ENCODE assay signal across 37 cellular contexts in genomic region chr16:87213536-87213935, GRCh38.
"Had no signal": no experiment of that assay in that cellular context is flagged by ENCODE, and none has a peak within 500 bp of the region (broad histone marks: within the 10 kb centered on the region; RNA-seq: fewer than 3 reads in every experiment).

No MANE protein-coding gene starts in this region.

- H3K36me3 ChIP-seq: ascending aorta, cardiac muscle cell had no signal

- H3K36me3 Mint-ChIP-seq: activated CD4-positive, alpha-beta memory T cell treated with anti-CD3 and anti-CD28 coated beads for 36 hours; activated CD8-positive, alpha-beta memory T cell treated with anti-CD3 and anti-CD28 coated beads, Interleukin-2, amount 10 ng/mL, durations not matched to agents 7 days and 5 days; activated naive CD4-positive, alpha-beta T cell treated with anti-CD3 and anti-CD28 coated beads, Interleukin-2, amount 10 ng/mL, durations not matched to agents 7 days and 5 days; activated naive CD4-positive, alpha-beta T cell treated with anti-CD3 and anti-CD28 coated beads, Interleukin-2, amount 50 U/mL, for 24 hours; activated naive CD8-positive, alpha-beta T cell; activated naive CD8-positive, alpha-beta T cell treated with anti-CD3 and anti-CD28 coated beads, Interleukin-2, amount 10 ng/mL, durations not matched to agents 7 days and 5 days; brain had no signal

- FAIRE-seq: bronchial epithelial cell, TTC549 had no signal

- DNase-seq: activated B cell treated with CpG ODN at 0.5 μM for 24 hours; activated CD4-positive, alpha-beta memory T cell treated with anti-CD3 and anti-CD28 coated beads for 36 hours; activated CD4-positive, alpha-beta T cell treated with anti-CD3 and anti-CD28 coated beads for 4 hours; activated CD4-positive, alpha-beta T cell treated with anti-CD3 and anti-CD28 coated beads, Interleukin-2, amount 10 ng/mL, durations not matched to agents 24 days and 14 days; activated CD4-positive, alpha-beta T cell treated with anti-CD3 and anti-CD28 coated beads, Interleukin-2, amount 50 U/mL, for 1 hour; activated CD4-positive, alpha-beta T cell treated with anti-CD3 and anti-CD28 coated beads, Interleukin-2, amount 50 U/mL, for 4 hours; activated CD4-positive, CD25-positive, alpha-beta regulatory T cell treated with anti-CD3 and anti-CD28 coated beads, Interleukin-2, amount 50 U/mL, for 72 hours; activated CD8-positive, alpha-beta memory T cell treated with anti-CD3 and anti-CD28 coated beads for 24 hours; activated CD8-positive, alpha-beta memory T cell treated with anti-CD3 and anti-CD28 coated beads, Interleukin-2, amount 10 ng/mL, durations not matched to agents 7 days and 5 days; activated CD8-positive, alpha-beta memory T cell treated with anti-CD3 and anti-CD28 coated beads, Interleukin-2, amount 50 U/mL, for 48 hours; activated CD8-positive, alpha-beta T cell treated with anti-CD3 and anti-CD28 coated beads, Interleukin-2, amount 10 ng/mL, durations not matched to agents 7 days and 5 days; activated effector memory CD4-positive, alpha-beta T cell treated with Interleukin-2 at 50 U/mL for 16 hours; activated gamma-delta T cell; activated naive CD4-positive, alpha-beta T cell treated with anti-CD3 and anti-CD28 coated beads, Interleukin-2, amount 10 ng/mL, durations not matched to agents 7 days and 5 days; activated naive CD4-positive, alpha-beta T cell treated with Interleukin-2 at 50 U/mL for 16 hours; activated naive CD8-positive, alpha-beta T cell treated with anti-CD3 and anti-CD28 coated beads, Interleukin-2, amount 10 ng/mL, durations not matched to agents 7 days and 5 days; activated naive CD8-positive, alpha-beta T cell treated with anti-CD3 and anti-CD28 coated beads, Interleukin-2, amount 50 U/mL, for 24 hours; activated T-cell treated with anti-CD3 and anti-CD28 coated beads, Interleukin-2, amount 50 U/mL, for 24 hours; activated T-cell treated with anti-CD3 and anti-CD28 coated beads, Interleukin-2, amount 50 U/mL, for 48 hours; amygdala; anterior cingulate cortex; caudate nucleus; cerebellar nuclear complex; T-helper 2 cell; T-helper 9 cell had no signal

- H3K27me3 ChIP-seq: ascending aorta, cardiac muscle cell had no signal

- ATAC-seq: activated CD8-positive, alpha-beta memory T cell treated with anti-CD3 and anti-CD28 coated beads, Interleukin-2, amount 10 ng/mL, durations not matched to agents 7 days and 5 days; activated CD8-positive, alpha-beta T cell treated with anti-CD3 and anti-CD28 coated beads, Interleukin-2, amount 10 ng/mL, durations not matched to agents 7 days and 5 days; activated naive CD8-positive, alpha-beta T cell treated with anti-CD3 and anti-CD28 coated beads, Interleukin-2, amount 50 U/mL, for 24 hours had no signal

- H3K4me1 Mint-ChIP-seq: activated B cell treated with CpG ODN at 0.5 μM for 24 hours; activated CD4-positive, alpha-beta T cell treated with anti-CD3 and anti-CD28 coated beads, Interleukin-2, amount 10 ng/mL, durations not matched to agents 24 days and 14 days; activated CD8-positive, alpha-beta memory T cell treated with anti-CD3 and anti-CD28 coated beads, Interleukin-2, amount 10 ng/mL, durations not matched to agents 7 days and 5 days; activated naive CD4-positive, alpha-beta T cell treated with anti-CD3 and anti-CD28 coated beads, Interleukin-2, amount 10 ng/mL, durations not matched to agents 7 days and 5 days; activated naive CD4-positive, alpha-beta T cell treated with anti-CD3 and anti-CD28 coated beads, Interleukin-2, amount 50 U/mL, for 24 hours; activated naive CD8-positive, alpha-beta T cell treated with anti-CD3 and anti-CD28 coated beads, Interleukin-2, amount 10 ng/mL, durations not matched to agents 7 days and 5 days; activated naive CD8-positive, alpha-beta T cell treated with anti-CD3 and anti-CD28 coated beads, Interleukin-2, amount 50 U/mL, for 24 hours; brain; central memory CD8-positive, alpha-beta T cell had no signal

- H3K4me3 ChIP-seq: ascending aorta, cardiac muscle cell had no signal

- H3K4me3 Mint-ChIP-seq: activated B cell treated with CpG ODN at 0.5 μM for 24 hours; activated CD4-positive, alpha-beta memory T cell treated with anti-CD3 and anti-CD28 coated beads for 36 hours; activated CD4-positive, alpha-beta T cell treated with anti-CD3 and anti-CD28 coated beads, Interleukin-2, amount 10 ng/mL, durations not matched to agents 24 days and 14 days; activated CD8-positive, alpha-beta memory T cell treated with anti-CD3 and anti-CD28 coated beads, Interleukin-2, amount 10 ng/mL, durations not matched to agents 7 days and 5 days; activated CD8-positive, alpha-beta T cell treated with anti-CD3 and anti-CD28 coated beads, Interleukin-2, amount 10 ng/mL, durations not matched to agents 7 days and 5 days; activated naive CD4-positive, alpha-beta T cell treated with anti-CD3 and anti-CD28 coated beads, Interleukin-2, amount 10 ng/mL, durations not matched to agents 7 days and 5 days; activated naive CD4-positive, alpha-beta T cell treated with anti-CD3 and anti-CD28 coated beads, Interleukin-2, amount 50 U/mL, for 24 hours; activated naive CD8-positive, alpha-beta T cell; activated naive CD8-positive, alpha-beta T cell treated with anti-CD3 and anti-CD28 coated beads, Interleukin-2, amount 10 ng/mL, durations not matched to agents 7 days and 5 days; activated naive CD8-positive, alpha-beta T cell treated with anti-CD3 and anti-CD28 coated beads, Interleukin-2, amount 50 U/mL, for 24 hours; activated T-cell treated with anti-CD3 and anti-CD28 coated beads, Interleukin-2, amount 50 U/mL, for 24 hours; brain; central memory CD8-positive, alpha-beta T cell; T-helper 1 cell treated with Interleukin-12 subunit alpha and Interleukin-12 subunit beta and Interleukin-4 antibody, amounts not matched to agents 30 μg/mL and 1 μg/mL, for 36 hours; T-helper 2 cell treated with Interferon-gamma antibody and Interleukin-4, amounts not matched to agents 5 μg/mL and 100 μg/mL, for 36 hours had no signal

- H3K9me3 Mint-ChIP-seq: activated B cell treated with CpG ODN at 0.5 μM for 24 hours; activated CD4-positive, alpha-beta memory T cell treated with anti-CD3 and anti-CD28 coated beads for 36 hours; activated CD4-positive, alpha-beta T cell treated with anti-CD3 and anti-CD28 coated beads, Interleukin-2, amount 10 ng/mL, durations not matched to agents 24 days and 14 days; activated naive CD4-positive, alpha-beta T cell treated with anti-CD3 and anti-CD28 coated beads, Interleukin-2, amount 10 ng/mL, durations not matched to agents 7 days and 5 days; activated naive CD4-positive, alpha-beta T cell treated with anti-CD3 and anti-CD28 coated beads, Interleukin-2, amount 50 U/mL, for 24 hours; activated naive CD8-positive, alpha-beta T cell treated with anti-CD3 and anti-CD28 coated beads, Interleukin-2, amount 10 ng/mL, durations not matched to agents 7 days and 5 days; activated naive CD8-positive, alpha-beta T cell treated with anti-CD3 and anti-CD28 coated beads, Interleukin-2, amount 50 U/mL, for 24 hours; activated T-cell treated with anti-CD3 and anti-CD28 coated beads, Interleukin-2, amount 50 U/mL, for 24 hours; activated T-helper 2 cell treated with anti-CD3 and anti-CD28 coated beads, Interferon-gamma antibody, Interleukin-2, Interleukin-4, amounts not matched to agents 10 μg/mL and 5 μg/mL and 100 μg/mL, durations not matched to agents 14 hours and 24 hours and 36 hours; brain; central memory CD8-positive, alpha-beta T cell; T-helper 1 cell treated with Interleukin-12 subunit alpha and Interleukin-12 subunit beta and Interleukin-4 antibody, amounts not matched to agents 30 μg/mL and 1 μg/mL, for 36 hours; T-helper 2 cell treated with Interferon-gamma antibody and Interleukin-4, amounts not matched to agents 5 μg/mL and 100 μg/mL, for 36 hours had no signal

- H3K27ac Mint-ChIP-seq: activated B cell treated with CpG ODN at 0.5 μM for 24 hours; activated CD4-positive, alpha-beta memory T cell treated with anti-CD3 and anti-CD28 coated beads for 36 hours; activated CD4-positive, alpha-beta T cell treated with anti-CD3 and anti-CD28 coated beads, Interleukin-2, amount 10 ng/mL, durations not matched to agents 24 days and 14 days; activated CD8-positive, alpha-beta memory T cell treated with anti-CD3 and anti-CD28 coated beads, Interleukin-2, amount 10 ng/mL, durations not matched to agents 7 days and 5 days; activated CD8-positive, alpha-beta T cell treated with anti-CD3 and anti-CD28 coated beads, Interleukin-2, amount 10 ng/mL, durations not matched to agents 7 days and 5 days; activated naive CD4-positive, alpha-beta T cell treated with anti-CD3 and anti-CD28 coated beads, Interleukin-2, amount 10 ng/mL, durations not matched to agents 7 days and 5 days; activated naive CD4-positive, alpha-beta T cell treated with anti-CD3 and anti-CD28 coated beads, Interleukin-2, amount 50 U/mL, for 24 hours; activated naive CD8-positive, alpha-beta T cell; activated naive CD8-positive, alpha-beta T cell treated with anti-CD3 and anti-CD28 coated beads, Interleukin-2, amount 10 ng/mL, durations not matched to agents 7 days and 5 days; activated naive CD8-positive, alpha-beta T cell treated with anti-CD3 and anti-CD28 coated beads, Interleukin-2, amount 50 U/mL, for 24 hours; activated T-cell treated with anti-CD3 and anti-CD28 coated beads, Interleukin-2, amount 50 U/mL, for 24 hours; activated T-helper 2 cell treated with anti-CD3 and anti-CD28 coated beads, Interferon-gamma antibody, Interleukin-2, Interleukin-4, amounts not matched to agents 10 μg/mL and 5 μg/mL and 100 μg/mL, durations not matched to agents 14 hours and 24 hours and 36 hours; brain; T-helper 1 cell treated with Interleukin-12 subunit alpha and Interleukin-12 subunit beta and Interleukin-4 antibody, amounts not matched to agents 30 μg/mL and 1 μg/mL, for 36 hours; T-helper 2 cell treated with Interferon-gamma antibody and Interleukin-4, amounts not matched to agents 5 μg/mL and 100 μg/mL, for 36 hours had no signal

- H3K27me3 Mint-ChIP-seq: activated B cell treated with CpG ODN at 0.5 μM for 24 hours; activated CD4-positive, alpha-beta memory T cell treated with anti-CD3 and anti-CD28 coated beads for 36 hours; activated CD4-positive, alpha-beta T cell treated with anti-CD3 and anti-CD28 coated beads, Interleukin-2, amount 10 ng/mL, durations not matched to agents 24 days and 14 days; activated CD8-positive, alpha-beta memory T cell treated with anti-CD3 and anti-CD28 coated beads, Interleukin-2, amount 10 ng/mL, durations not matched to agents 7 days and 5 days; activated naive CD4-positive, alpha-beta T cell treated with anti-CD3 and anti-CD28 coated beads, Interleukin-2, amount 10 ng/mL, durations not matched to agents 7 days and 5 days; activated naive CD4-positive, alpha-beta T cell treated with anti-CD3 and anti-CD28 coated beads, Interleukin-2, amount 50 U/mL, for 24 hours; activated naive CD8-positive, alpha-beta T cell; activated naive CD8-positive, alpha-beta T cell treated with anti-CD3 and anti-CD28 coated beads, Interleukin-2, amount 50 U/mL, for 24 hours; activated T-cell treated with anti-CD3 and anti-CD28 coated beads, Interleukin-2, amount 50 U/mL, for 24 hours; central memory CD8-positive, alpha-beta T cell had no signal

- H3K9me3 ChIP-seq: ascending aorta had no signal

- H3K27ac ChIP-seq: ascending aorta, cardiac muscle cell, VCaP had no signal
